Comparison of ENCODE assay signal across 21 cellular contexts in genomic region chr19:32091196-32091595, GRCh38.
A peak's percentile ranks its signal among the peaks of the same experiment; 100 is the strongest.
DNase-seq lines count a peak whose midpoint lies in the region; ATAC-seq and TF ChIP-seq lines count a peak whose summit lies in the region.
"Had no signal": no experiment of that assay in that cellular context is flagged by ENCODE, and none has a peak within 500 bp of the region (broad histone marks: within the 10 kb centered on the region; RNA-seq: fewer than 3 reads in every experiment).

No MANE protein-coding gene starts in this region.

- H3K9me3 ChIP-seq in endodermal cell (ENCODE audit: control insufficient read depth, low read length) (no peaks in the 10 kb centered on the region), neural cell (ENCODE audit: low read length) (no peaks in the 10 kb centered on the region), upper lobe of left lung (no peaks in the 10 kb centered on the region)
- H3K9me3 ChIP-seq: SJSA1 had no signal

- no peaks in the 10 kb centered on the region for H3K9me2 ChIP-seq in neural cell (ENCODE audit: insufficient read depth, low read length)

- H3K27ac Mint-ChIP-seq in endodermal cell = no peak overlapping the region
- peak overlapping the region; percentile 13 for H3K27ac Mint-ChIP-seq in type B pancreatic cell
- H3K27ac Mint-ChIP-seq: CD4-positive, CD25-positive, alpha-beta regulatory T cell; IgD-negative memory B cell had no signal

- H3K4me1 Mint-ChIP-seq in endodermal cell = peaks cover 3% of the 10 kb centered on the region
- H3K4me1 Mint-ChIP-seq in type B pancreatic cell (ENCODE audit: unreplicated experiment) = peaks cover 6% of the 10 kb centered on the region
- H3K4me1 Mint-ChIP-seq: CD4-positive, CD25-positive, alpha-beta regulatory T cell; IgD-negative memory B cell had no signal

- DNase-seq in DMS153 treated with DMSO at 0.1 percent for 48 hours (lab: John Stamatoyannopoulos, UW; ENCODE audit: unreplicated experiment) (peak; percentile 0), endodermal cell (no peak), type B pancreatic cell (ENCODE audit: extremely low spot score, unreplicated experiment) (no peak), NCI-H1048 (lab: John Stamatoyannopoulos, UW) (no peak), GM13977 (ENCODE audit: low spot score) (no peak), upper lobe of left lung (no peak)
- DNase-seq: CD4-positive, CD25-positive, alpha-beta regulatory T cell; DMS53; MM.1S; NCI-H1417; NCI-H1694; NCI-H2029 treated with DMSO at 0.1 percent for 48 hours; NCI-H2227 treated with DMSO at 0.1 percent for 48 hours; NCI-H526 treated with DMSO at 0.1 percent for 48 hours; PC-9 had no signal

- TF ChIP-seq CTCF in endodermal cell (conservative IDR thresholded peaks at IDR 0.05) (no peak), neural cell (IDR thresholded peaks at IDR 0.05; ENCODE audit: poor library complexity, severe bottlenecking) (no peak), type B pancreatic cell (conservative IDR thresholded peaks at IDR 0.05) (no peak), GM13977 (IDR thresholded peaks at IDR 0.05; ENCODE audit: extremely low read depth, insufficient read depth, missing control alignments) (no peak), upper lobe of left lung (IDR thresholded peaks at IDR 0.05) (no peak)

- H3K4me3 ChIP-seq in endodermal cell (ENCODE audit: low read length) (no peak overlapping the region), neural cell (ENCODE audit: low read length) (no peak overlapping the region), upper lobe of left lung (no peak overlapping the region)
- H3K4me3 ChIP-seq: PC-9, SJSA1 had no signal

- in situ Hi-C loops in GM13977 (cut with MboI; ENCODE audit: low pct_unique_long_range_greater_than_20kb, low sequenced_read_pairs, unreplicated experiment) = no loop called here

- no peaks in the 10 kb centered on the region for H3K36me3 Mint-ChIP-seq in endodermal cell (ENCODE audit: low read depth)
- H3K36me3 Mint-ChIP-seq in type B pancreatic cell = no peaks in the 10 kb centered on the region
- H3K36me3 Mint-ChIP-seq: CD4-positive, CD25-positive, alpha-beta regulatory T cell; IgD-negative memory B cell had no signal

- no peaks in the 10 kb centered on the region for H3K9me3 Mint-ChIP-seq in endodermal cell
- peaks cover 4% of the 10 kb centered on the region for H3K9me3 Mint-ChIP-seq in type B pancreatic cell

- H3K27me3 ChIP-seq in endodermal cell (ENCODE audit: control insufficient read depth, insufficient read depth, low read length, poor library complexity, severe bottlenecking) = no peaks in the 10 kb centered on the region
- no peaks in the 10 kb centered on the region for H3K27me3 ChIP-seq in neural cell (ENCODE audit: insufficient read depth, low read depth, low read length)
- no peaks in the 10 kb centered on the region for H3K27me3 ChIP-seq in upper lobe of left lung
- H3K27me3 ChIP-seq: SJSA1 had no signal

- H2AFZ ChIP-seq in neural cell (ENCODE audit: low read depth, low read length) = no peak overlapping the region
- H2AFZ ChIP-seq: PC-9 had no signal

- H3K4me3 Mint-ChIP-seq in endodermal cell (no peak overlapping the region), type B pancreatic cell (peak overlapping the region; percentile 29)
- H3K4me3 Mint-ChIP-seq: IgD-negative memory B cell had no signal

- ATAC-seq in upper lobe of left lung (ENCODE audit: low FRiP score in 2 of 2) = no peak
- ATAC-seq: Right ventricle myocardium inferior had no signal

- H3K27ac ChIP-seq in endodermal cell (ENCODE audit: low read depth, low read length) (peak overlapping the region; percentile 70), neural cell (ENCODE audit: low read length) (no peak overlapping the region), upper lobe of left lung (no peak overlapping the region)
- H3K27ac ChIP-seq: HL-60, KMS-11, PC-9, SJSA1 had no signal

- TF ChIP-seq EP300 in neural cell (conservative IDR thresholded peaks at IDR 0.05; ENCODE audit: poor library complexity, severe bottlenecking) (no peak), upper lobe of left lung (IDR thresholded peaks at IDR 0.05) (no peak)

- peak overlapping the region; percentile 7 for H3K4me2 ChIP-seq in neural cell (ENCODE audit: low read length)
- H3K4me2 ChIP-seq: KMS-11, PC-9 had no signal

- no peaks in the 10 kb centered on the region for H3F3A ChIP-seq in neural cell (ENCODE audit: insufficient read depth, low read length, poor library complexity, severe bottlenecking)

- TF ChIP-seq RAD21 in neural cell (conservative IDR thresholded peaks at IDR 0.05) = no peak

- WGBS in endodermal cell (ENCODE audit: insufficient coverage in 1 of 2, insufficient read length in 1 of 2), 2 experiments = 82 to 85% methylated on average over 10 of the region's 10 CpGs
- 18 to 31% methylated on average over 10 of the region's 10 CpGs for WGBS in upper lobe of left lung, 2 donors

- H3K27me3 Mint-ChIP-seq in endodermal cell (ENCODE audit: insufficient read depth) = peaks cover 2% of the 10 kb centered on the region
- H3K27me3 Mint-ChIP-seq in type B pancreatic cell = peaks cover 23% of the 10 kb centered on the region
- H3K27me3 Mint-ChIP-seq: CD4-positive, CD25-positive, alpha-beta regulatory T cell; IgD-negative memory B cell had no signal

- no peaks in the 10 kb centered on the region for H3K79me2 ChIP-seq in neural cell (replicated peaks; ENCODE audit: insufficient read depth, low read length)

- H4K20me1 ChIP-seq in neural cell (ENCODE audit: insufficient read depth) = no peaks in the 10 kb centered on the region

- H3K9ac ChIP-seq in endodermal cell (ENCODE audit: extremely low read depth, low read length, poor library complexity, severe bottlenecking) = no peak overlapping the region
- H3K9ac ChIP-seq in neural cell (ENCODE audit: low read length) = peak overlapping the region; percentile 17
- H3K9ac ChIP-seq: KMS-11 had no signal

- H3K4me1 ChIP-seq in endodermal cell (ENCODE audit: control insufficient read depth, insufficient read depth, low read length) (no peaks in the 10 kb centered on the region), upper lobe of left lung (peaks cover 0 to 6% (median 0%) of the 10 kb centered on the region in 4 donors)

- no peak for TF ChIP-seq POLR2A in upper lobe of left lung (IDR thresholded peaks at IDR 0.05)

- H3K36me3 ChIP-seq in endodermal cell (ENCODE audit: control insufficient read depth, insufficient read depth, low read length) = no peaks in the 10 kb centered on the region
- no peaks in the 10 kb centered on the region for H3K36me3 ChIP-seq in neural cell (ENCODE audit: insufficient read depth, low read length)
- H3K36me3 ChIP-seq in upper lobe of left lung = no peaks in the 10 kb centered on the region
- H3K36me3 ChIP-seq: SJSA1 had no signal

TF ChIP-seq in neural cell, 6 proteins besides CTCF, POLR2A, EP300 and RAD21:
- TF ChIP-seq REST (IDR thresholded peaks at IDR 0.05; ENCODE audit: borderline replicate concordance) = no peak
- no peak for TF ChIP-seq POLR2AphosphoS5 (IDR thresholded peaks at IDR 0.05)
- no peak for TF ChIP-seq EZH2 (IDR thresholded peaks at IDR 0.05; ENCODE audit: borderline replicate concordance, insufficient read depth, low read length, poor library complexity, severe bottlenecking)
- TF ChIP-seq SMC3 (conservative IDR thresholded peaks at IDR 0.05; ENCODE audit: poor library complexity) = no peak
- TF ChIP-seq TAF1 (IDR thresholded peaks at IDR 0.05; ENCODE audit: low read depth) = no peak
- TF ChIP-seq MXI1 (conservative IDR thresholded peaks at IDR 0.05; ENCODE audit: poor library complexity, severe bottlenecking) = no peak
